In the genomic region with DNA sequence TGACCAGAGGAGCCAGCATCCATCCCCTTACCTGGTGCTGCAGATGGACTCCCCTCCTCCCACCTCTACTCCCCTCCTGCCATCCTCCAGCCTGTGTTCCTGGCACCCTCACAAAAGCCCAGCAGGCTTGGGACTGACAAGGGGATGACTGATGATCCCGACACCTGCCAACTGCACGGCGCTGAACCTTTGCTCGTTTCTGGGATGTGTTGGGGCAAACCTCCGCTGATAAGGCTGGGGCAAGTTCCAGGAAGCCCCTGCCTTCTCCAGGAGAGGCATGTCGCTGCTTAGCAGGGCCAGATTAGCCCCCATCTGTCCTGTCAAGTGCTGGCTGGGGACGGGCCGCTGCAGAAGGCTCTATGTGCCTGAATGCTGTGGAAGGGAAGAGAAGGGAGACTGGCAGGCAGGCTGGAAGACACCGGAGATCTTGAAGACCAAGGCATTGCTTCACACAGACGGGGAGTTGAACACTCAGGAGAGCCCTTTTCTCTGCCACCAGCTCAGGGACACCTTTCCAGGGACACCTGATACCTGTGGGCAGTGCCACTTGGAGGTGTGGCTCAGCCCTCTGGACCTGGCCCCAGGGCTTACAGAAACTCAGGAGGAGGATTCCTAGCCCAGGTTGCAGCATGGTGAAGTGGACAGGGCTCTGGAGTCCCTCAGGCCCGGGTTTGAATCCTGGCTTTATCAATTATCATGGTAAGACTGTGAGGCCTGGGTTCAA, we compare ENCODE assay signal across 1 cellular context.
A peak's percentile ranks its signal among the peaks of the same experiment; 100 is the strongest.
TF ChIP-seq lines count a peak whose summit lies in the region.

No MANE protein-coding gene starts in this region.

TF ChIP-seq in HCT116, 20 proteins besides CTCF, POLR2A, EP300 and RAD21:
- peak; percentile 13 for TF ChIP-seq TCF7L2 (IDR thresholded peaks at IDR 0.05; ENCODE audit: borderline replicate concordance, extremely low read depth, insufficient read depth, insufficient read length)
- no peak for TF ChIP-seq FOSL1 (IDR thresholded peaks at IDR 0.05; ENCODE audit: low read depth)
- peak; percentile 24 for TF ChIP-seq POLR2AphosphoS5 (IDR thresholded peaks at IDR 0.05; ENCODE audit: low read depth, low read length)
- TF ChIP-seq EZH2 (IDR thresholded peaks at IDR 0.05): no peak
